9 cellular contexts compared by ENCODE assay signal in the genomic region with DNA sequence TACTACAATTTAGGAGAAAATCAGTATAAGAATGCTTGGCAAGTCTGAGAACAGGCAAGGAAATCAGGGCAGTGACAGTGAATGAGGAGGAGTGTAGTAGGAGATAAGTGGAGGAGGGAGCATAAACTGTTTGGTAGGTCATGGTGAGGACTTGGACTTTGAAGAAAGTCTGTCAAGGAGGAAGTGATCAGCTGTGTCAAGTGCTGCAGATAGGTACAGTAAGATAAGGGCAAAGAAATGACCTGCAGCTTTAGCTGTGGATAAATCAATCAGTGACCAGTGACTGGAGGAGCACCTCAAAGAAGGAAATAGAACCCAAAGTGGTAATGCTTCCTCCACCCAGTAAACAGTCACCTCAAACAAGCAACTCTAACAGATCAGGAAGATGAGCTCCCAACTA.
DNase-seq lines count a peak whose midpoint lies in the region; ATAC-seq, FAIRE-seq and TF ChIP-seq lines count a peak whose summit lies in the region.
"Had no signal": no experiment of that assay in that cellular context is flagged by ENCODE, and none has a peak within 500 bp of the region (broad histone marks: within the 10 kb centered on the region; RNA-seq: fewer than 3 reads in every experiment).

No MANE protein-coding gene starts in this region.

- TF ChIP-seq POLR2A in esophagus muscularis mucosa (IDR thresholded peaks at IDR 0.05; ENCODE audit: low read depth): no peak

- intact Hi-C loops in CD4-positive, alpha-beta memory T cell (cut with micrococcal nuclease): no loop called here
- intact Hi-C loops in psoas muscle (cut with DNase I) (no loop called here), esophagus muscularis mucosa (cut with DNase I) (no loop called here)

- no peaks in the 10 kb centered on the region for H4K20me1 ChIP-seq in astrocyte (ENCODE audit: insufficient read depth, low read length)

- no peak overlapping the region for H3K4me3 ChIP-seq in CD4-positive, alpha-beta memory T cell (ENCODE audit: low read length in 2 of 2)
- H3K4me3 ChIP-seq in astrocyte (ENCODE audit: insufficient read depth, low read depth, low read length): no peak overlapping the region
- H3K4me3 ChIP-seq in psoas muscle: no peak overlapping the region
- no peak overlapping the region for H3K4me3 ChIP-seq in esophagus muscularis mucosa

- peak overlapping the region in 7 of 8 donors; percentile 49 to 75 (median 63) for H3K4me3 Mint-ChIP-seq in CD4-positive, alpha-beta memory T cell
- no peak overlapping the region for H3K4me3 Mint-ChIP-seq in astrocyte (ENCODE audit: unreplicated experiment)

- no peaks in the 10 kb centered on the region for H3K79me2 ChIP-seq in astrocyte (ENCODE audit: insufficient read depth, low read length)

- CTCF ChIA-PET in CD4-positive, alpha-beta memory T cell (lab: Charles Lee; ENCODE audit: partially characterized antibody): interaction anchor here (0.7 to 6.1 kb wide), 5 partner anchors 20 to 353 kb away, joined by 3 to 37 read pairs (median 4); no protein-coding TSS in a partner anchor

- H3K27ac ChIP-seq in CD4-positive, alpha-beta memory T cell (ENCODE audit: low read depth, low read length): no peak overlapping the region
- H3K27ac ChIP-seq in astrocyte (ENCODE audit: low read depth, low read length): no peak overlapping the region
- no peak overlapping the region for H3K27ac ChIP-seq in psoas muscle
- no peak overlapping the region for H3K27ac ChIP-seq in esophagus muscularis mucosa (replicated peaks in 1 of 4)

- FAIRE-seq in GM19239 (lab: Jason Lieb, UNC) (peak; percentile 80), astrocyte (lab: Jason Lieb, UNC) (no peak)

- peaks cover 12 to 19% of the 10 kb centered on the region in 2 donors for H3K36me3 Mint-ChIP-seq in CD4-positive, alpha-beta memory T cell
- H3K36me3 Mint-ChIP-seq in astrocyte (ENCODE audit: low read depth, unreplicated experiment): no peaks in the 10 kb centered on the region

- no peak for TF ChIP-seq EP300 in esophagus muscularis mucosa (IDR thresholded peaks at IDR 0.05)

- H3K4me1 Mint-ChIP-seq in CD4-positive, alpha-beta memory T cell: peaks cover 55 to 76% (median 66%) of the 10 kb centered on the region in 4 donors
- peaks cover 10% of the 10 kb centered on the region for H3K4me1 Mint-ChIP-seq in astrocyte (ENCODE audit: low read depth, unreplicated experiment)

- no peaks in the 10 kb centered on the region for H3K36me3 ChIP-seq in CD4-positive, alpha-beta memory T cell (ENCODE audit: insufficient read depth, low read length)
- H3K36me3 ChIP-seq in astrocyte (ENCODE audit: insufficient read depth, low read length): no peaks in the 10 kb centered on the region
- H3K36me3 ChIP-seq in psoas muscle (ENCODE audit: insufficient read depth in 1 of 2, low read depth in 1 of 2): no peaks in the 10 kb centered on the region
- no peaks in the 10 kb centered on the region for H3K36me3 ChIP-seq in esophagus muscularis mucosa

- H3K27me3 Mint-ChIP-seq in CD4-positive, alpha-beta memory T cell: no peaks in the 10 kb centered on the region
- H3K27me3 Mint-ChIP-seq in astrocyte (ENCODE audit: low read depth, unreplicated experiment): no peaks in the 10 kb centered on the region

- TF ChIP-seq CTCF in astrocyte (IDR thresholded peaks at IDR 0.05; ENCODE audit: insufficient read depth, low read depth, low read length) (no peak), psoas muscle (IDR thresholded peaks at IDR 0.05) (no peak), esophagus muscularis mucosa (IDR thresholded peaks at IDR 0.05) (no peak)

- DNase-seq in CD4-positive, alpha-beta memory T cell: no peak
- DNase-seq in GM19239 (ENCODE audit: insufficient read length, low spot score) (no peak), astrocyte (ENCODE audit: low read depth) (no peak), GM19240 (ENCODE audit: insufficient read length, low spot score) (no peak), psoas muscle (no peak), esophagus muscularis mucosa (ENCODE audit: extremely low spot score) (no peak)
- DNase-seq: DMS79 had no signal

- H3K9me3 Mint-ChIP-seq in CD4-positive, alpha-beta memory T cell: no peaks in the 10 kb centered on the region
- H3K9me3 Mint-ChIP-seq in astrocyte (ENCODE audit: unreplicated experiment): no peaks in the 10 kb centered on the region

- no peaks in the 10 kb centered on the region for H3K9me3 ChIP-seq in CD4-positive, alpha-beta memory T cell (ENCODE audit: control insufficient read depth in 1 of 2, low read length in 2 of 2)
- H3K9me3 ChIP-seq in astrocyte (ENCODE audit: insufficient read depth, low read depth, low read length) (no peaks in the 10 kb centered on the region), psoas muscle (no peaks in the 10 kb centered on the region), esophagus muscularis mucosa (no peaks in the 10 kb centered on the region)

- ATAC-seq in HG03378 (IDR thresholded peaks at IDR 0.05; ENCODE audit: unreplicated experiment) (peak; percentile 61), psoas muscle (no peak), HG03097 (IDR thresholded peaks at IDR 0.05; ENCODE audit: low FRiP score, unreplicated experiment) (no peak)

- no peak overlapping the region for H3K4me2 ChIP-seq in astrocyte (ENCODE audit: low read length)

- H2AFZ ChIP-seq in astrocyte (ENCODE audit: low read depth, low read length): no peak overlapping the region

- peaks cover 91% of the 10 kb centered on the region for H3K4me1 ChIP-seq in CD4-positive, alpha-beta memory T cell (ENCODE audit: insufficient read depth, low read length)
- no peaks in the 10 kb centered on the region for H3K4me1 ChIP-seq in astrocyte (ENCODE audit: insufficient read depth, low read length)
- H3K4me1 ChIP-seq in psoas muscle: peaks cover 23% of the 10 kb centered on the region
- H3K4me1 ChIP-seq in esophagus muscularis mucosa: peaks cover 12 to 33% (median 29%) of the 10 kb centered on the region in 4 donors

- no peaks in the 10 kb centered on the region for H3K27me3 ChIP-seq in CD4-positive, alpha-beta memory T cell (ENCODE audit: insufficient read depth, low read length)
- H3K27me3 ChIP-seq in astrocyte (ENCODE audit: insufficient read depth, low read length): no peaks in the 10 kb centered on the region
- H3K27me3 ChIP-seq in psoas muscle (ENCODE audit: insufficient read depth in 3 of 3, low read length in 2 of 3): no peaks in the 10 kb centered on the region
- no peaks in the 10 kb centered on the region for H3K27me3 ChIP-seq in esophagus muscularis mucosa

- H3K27ac Mint-ChIP-seq in CD4-positive, alpha-beta memory T cell: peak overlapping the region; percentile 27 to 74 (median 49)
- peak overlapping the region; percentile 26 for H3K27ac Mint-ChIP-seq in astrocyte (ENCODE audit: unreplicated experiment)

- POLR2A ChIA-PET in CD4-positive, alpha-beta memory T cell (lab: Charles Lee; ENCODE audit: partially characterized antibody): interaction anchor here (1.0 to 6.7 kb wide), 7 partner anchors 10 to 107 kb away, joined by 3 to 75 read pairs (median 4); no protein-coding TSS in a partner anchor

- no peak overlapping the region for H3K9ac ChIP-seq in astrocyte (ENCODE audit: low read length)
